ENCODE assay signal across 8 cellular contexts in the genomic region with DNA sequence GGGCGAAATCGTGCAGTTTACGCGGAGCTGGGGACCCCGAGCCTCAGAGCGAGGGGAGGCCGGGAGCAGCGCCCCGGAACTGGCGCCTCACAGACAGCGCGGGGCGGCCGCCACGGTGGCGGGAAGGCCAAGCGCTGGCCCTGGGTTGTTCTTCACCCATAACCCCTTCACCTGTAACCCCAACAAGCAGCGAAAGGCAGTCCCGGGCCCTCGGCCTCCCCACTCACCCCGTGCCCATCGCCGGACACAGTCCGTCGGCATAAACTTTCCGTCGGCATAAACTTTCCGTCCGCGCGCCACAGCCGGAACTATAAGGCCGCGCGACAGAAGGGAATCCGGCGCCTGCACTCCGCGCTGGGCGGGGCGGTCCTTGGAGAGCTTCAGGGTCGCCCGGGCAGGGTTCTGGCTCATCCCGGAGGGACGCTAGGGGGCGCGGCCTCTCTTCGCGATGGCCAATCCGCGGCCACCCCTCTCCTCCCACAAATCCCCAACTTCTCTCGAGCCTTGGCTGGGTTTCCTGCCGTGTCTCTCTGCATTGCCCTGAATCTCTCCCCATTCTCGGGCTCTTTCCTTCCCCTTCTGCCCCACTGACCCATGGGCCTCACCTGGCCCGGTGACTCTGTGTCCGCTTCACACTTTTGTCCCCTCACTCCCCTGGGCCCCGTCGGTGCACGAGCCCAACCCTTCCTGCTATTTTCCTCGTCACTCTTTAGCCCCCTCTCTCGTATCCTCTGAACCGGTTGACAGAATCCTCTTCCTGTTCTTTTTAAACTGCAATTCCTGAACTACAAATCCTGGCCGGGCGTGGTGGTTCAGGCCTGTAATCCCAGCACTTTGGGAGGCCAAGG. TPM values are rescaled to one million over a fixed set of nuclear protein-coding genes. Genes with fewer than 3 reads are reported as not detected.
DNase-seq lines count a peak whose midpoint lies in the region; ATAC-seq and TF ChIP-seq lines count a peak whose summit lies in the region.

INTS14 (minus strand) TSS at position 261 of the 848 bp plus-strand sequence. CDS start 3,751 bp downstream, outside the sequence.

- intact Hi-C loops in PC-3 (cut with micrococcal nuclease) = no loop called here

- H3K9me3 ChIP-seq in PC-3 (ENCODE audit: low read length) = no peaks in the 10 kb centered on the region

- no peaks in the 10 kb centered on the region for H3F3A ChIP-seq in PC-3 (ENCODE audit: low read length, unreplicated experiment)

- H3K4me2 ChIP-seq in PC-3 (ENCODE audit: low read length) = peak within 1 kb of the TSS; percentile 95

- H3K36me3 ChIP-seq in PC-3 (ENCODE audit: low read depth, low read length) = no peaks in the 10 kb centered on the region

- peak within 1 kb of the TSS; percentile 68 for H3K27ac ChIP-seq in PC-3 (ENCODE audit: low read length)
- peak within 1 kb of the TSS; percentile 89 for H3K27ac ChIP-seq in epithelial cell of prostate

- peak within 1 kb of the TSS; percentile 99 for H2AFZ ChIP-seq in PC-3 (ENCODE audit: low read length)

- H3K79me2 ChIP-seq in PC-3 (ENCODE audit: low read length) = peaks cover 36% of the 10 kb centered on the region

- no peaks in the 10 kb centered on the region for H3K27me3 ChIP-seq in PC-3 (ENCODE audit: low read length)

- peak within 1 kb of the TSS; percentile 98 for H3K9ac ChIP-seq in PC-3 (ENCODE audit: low read length)

- no peaks in the 10 kb centered on the region for H4K20me1 ChIP-seq in PC-3 (ENCODE audit: low read length)

- H3K4me1 ChIP-seq in PC-3 (ENCODE audit: insufficient read depth, low read length) = peaks cover 16% of the 10 kb centered on the region

- TF ChIP-seq CTCF in PC-3 (conservative IDR thresholded peaks at IDR 0.05; ENCODE audit: low read depth, low read length) = peak; percentile 56

- no TSS peak for BruUV-seq in PC-3 (replicated peaks; lab: Mats Ljungman, UMichigan)

- CTCF ChIA-PET in PC-3 (lab: Charles Lee) = interaction anchor here (0.6 to 1.0 kb wide), 3 partner anchors 15 to 258 kb away, joined by 3 to 5 read pairs (median 3); partner anchors contain the start of gene RAB11A

- peak within 1 kb of the TSS; percentile 60 for H3K4me3 ChIP-seq in Jurkat, Clone E6-1 (ENCODE audit: low read length)
- H3K4me3 ChIP-seq in PC-3 (ENCODE audit: low read length) = peak within 1 kb of the TSS; percentile 85

- POLR2A ChIA-PET in PC-3 (lab: Charles Lee; ENCODE audit: unreplicated experiment) = interaction anchor here (0.5 to 0.7 kb wide), 3 partner anchors 11 to 650 kb away, joined by 3 to 7 read pairs (median 5); no protein-coding TSS in a partner anchor

- no peaks in the 10 kb centered on the region for H3K9me2 ChIP-seq in PC-3 (replicated peaks; ENCODE audit: low read length)

- ATAC-seq in GM21619 (IDR thresholded peaks at IDR 0.05; ENCODE audit: unreplicated experiment) (peak; percentile 95), PC-3 (peak; percentile 100)

- peak; percentile 80 for DNase-seq in DMS53 treated with DMSO at 0.1 percent for 48 hours (lab: John Stamatoyannopoulos, UW; ENCODE audit: unreplicated experiment)
- peak; percentile 92 for DNase-seq in Jurkat, Clone E6-1 (ENCODE audit: low read depth, low spot score)
- DNase-seq in PC-3 = peak; percentile 94
- peak; percentile 96 for DNase-seq in activated T-cell treated with anti-CD3 and anti-CD28 coated beads for 48 hours (ENCODE audit: low read depth)
- peak; percentile 79 for DNase-seq in epithelial cell of prostate (ENCODE audit: low read depth, low spot score)
- DNase-seq in mucosa of gallbladder (ENCODE audit: low spot score) = peak; percentile 97
- DNase-seq in stimulated activated CD8-positive, alpha-beta memory T cell treated with anti-CD3 and anti-CD28 coated beads, Interleukin-4, amount 100 ng/mL, for 4 hours (ENCODE audit: low read depth in 2 of 2, low spot score in 1 of 2) = peak; percentile 84 to 90

RNA-seq across cellular contexts. Expression of gene INTS14, which starts in this region (rescaled TPM):
- 65.2 TPM for polyA plus RNA-seq in Jurkat, Clone E6-1 (2012; ENCODE audit: insufficient read depth, insufficient read length)
- total RNA-seq in PC-3 (2014; rRNA removed) (19.5 and 23.8 TPM in 2 replicates), mucosa of gallbladder (35.7 TPM)

Comparison
In these comparisons a context has a peak if more than half of its experiments do, and no peak if none do; other contexts are left out.
1. Peak in every context shown above with its lines: DNase-seq, ATAC-seq, H3K4me3 ChIP-seq and H3K27ac ChIP-seq.